8 cellular contexts compared by ENCODE assay signal in genomic region chr16:4116328-4117249, GRCh38. TPM values are rescaled to one million over a fixed set of nuclear protein-coding genes. Genes with fewer than 3 reads are reported as not detected.
DNase-seq lines count a peak whose midpoint lies in the region; ATAC-seq and TF ChIP-seq lines count a peak whose summit lies in the region.

ADCY9 (minus strand) TSS chr16:4116442; CDS start chr16:4115442, 1,000 bp downstream.

- peak; percentile 54 for ATAC-seq in GM21390 (IDR thresholded peaks at IDR 0.05; ENCODE audit: unreplicated experiment)

- TF ChIP-seq CTCF in astrocyte of the cerebellum (IDR thresholded peaks at IDR 0.05; ENCODE audit: low read depth, low read length, missing control alignments) (no peak), vagina (IDR thresholded peaks at IDR 0.05) (no peak)

- no peaks in the 10 kb centered on the region for H3K36me3 ChIP-seq in vagina

- H3K27me3 ChIP-seq in vagina, result no peaks in the 10 kb centered on the region

- TF ChIP-seq POLR2A in vagina (IDR thresholded peaks at IDR 0.05), result peak in 1 of 2 donors; percentile 20

- no peaks in the 10 kb centered on the region for H3K9me3 ChIP-seq in vagina

- H3K4me1 ChIP-seq in vagina, result peaks cover 50% of the 10 kb centered on the region

- DNase-seq in COR-L47 (lab: John Stamatoyannopoulos, UW) (peak; percentile 78), LHCN-M2 (ENCODE audit: low read depth) (peak; percentile 63), T-helper 9 cell (peak; percentile 69), astrocyte of the cerebellum (ENCODE audit: low read depth) (no peak), hepatic stellate cell (ENCODE audit: low spot score) (peak; percentile 96), putamen (ENCODE audit: low spot score) (peak; percentile 78), vagina (ENCODE audit: extremely low spot score in 2 of 2) (no peak)

- H3K4me3 ChIP-seq in astrocyte of the cerebellum (ENCODE audit: low read depth, low read length) (peak within 1 kb of the TSS; percentile 53), vagina (peak within 1 kb of the TSS; percentile 79 to 81)

- intact Hi-C loops in vagina (cut with DNase I), result loop anchor here (10.0 kb wide), 2 partner anchors 68 to 128 kb away; partner anchors contain the start of gene SRL

- in situ Hi-C loops in astrocyte of the cerebellum (cut with HindIII; ENCODE audit: low sequenced_read_pairs), result no loop called here

- peak within 1 kb of the TSS; percentile 91 for H3K27ac ChIP-seq in vagina

RNA-seq across cellular contexts. Expression of gene ADCY9, which starts in this region (rescaled TPM):
- 8.8 and 11.7 TPM in 2 replicates for total RNA-seq in LHCN-M2 (2014; rRNA removed)
- polyA plus RNA-seq in LHCN-M2 (2012), result 12.0 TPM
- 16.9 TPM for total RNA-seq in vagina

Comparison
In these comparisons a context has a peak if more than half of its experiments do, and no peak if none do; other contexts are left out.
1. DNase-seq: peak in COR-L47 (single experiment), LHCN-M2 (single experiment), T-helper 9 cell (single experiment), hepatic stellate cell (single experiment) and putamen (single experiment); none in astrocyte of the cerebellum (single experiment) and vagina (0 of 2).